In genomic region chr12:2999265-2999841, GRCh38 we compare ENCODE assay signal across 1 cellular context.
TF ChIP-seq lines count a peak whose summit lies in the region.

No MANE protein-coding gene starts in this region.

TF ChIP-seq in GM23338, 12 proteins besides CTCF, POLR2A, EP300 and RAD21 (continued from another document):
- TF ChIP-seq ZNF462 (CRISPR knock-in tag; IDR thresholded peaks at IDR 0.05), result no peak
- TF ChIP-seq EZH2 (IDR thresholded peaks at IDR 0.05; ENCODE audit: low read depth, unreplicated experiment), result no peak
- TF ChIP-seq ZNF331 (CRISPR knock-in tag; IDR thresholded peaks at IDR 0.05; ENCODE audit: low read depth), result no peak
- TF ChIP-seq, protein P1, sequence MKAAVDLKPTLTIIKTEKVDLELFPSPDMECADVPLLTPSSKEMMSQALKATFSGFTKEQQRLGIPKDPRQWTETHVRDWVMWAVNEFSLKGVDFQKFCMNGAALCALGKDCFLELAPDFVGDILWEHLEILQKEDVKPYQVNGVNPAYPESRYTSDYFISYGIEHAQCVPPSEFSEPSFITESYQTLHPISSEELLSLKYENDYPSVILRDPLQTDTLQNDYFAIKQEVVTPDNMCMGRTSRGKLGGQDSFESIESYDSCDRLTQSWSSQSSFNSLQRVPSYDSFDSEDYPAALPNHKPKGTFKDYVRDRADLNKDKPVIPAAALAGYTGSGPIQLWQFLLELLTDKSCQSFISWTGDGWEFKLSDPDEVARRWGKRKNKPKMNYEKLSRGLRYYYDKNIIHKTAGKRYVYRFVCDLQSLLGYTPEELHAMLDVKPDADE (IDR thresholded peaks at IDR 0.05), result no peak
- no peak for TF ChIP-seq ZNF114 (CRISPR knock-in tag; IDR thresholded peaks at IDR 0.05)
- no peak for TF ChIP-seq EZH2phosphoT487 (IDR thresholded peaks at IDR 0.05; ENCODE audit: unreplicated experiment)
- no peak for TF ChIP-seq POLR2AphosphoS5 (IDR thresholded peaks at IDR 0.05; ENCODE audit: low read depth)
